9 cellular contexts compared by ENCODE assay signal in the genomic region with DNA sequence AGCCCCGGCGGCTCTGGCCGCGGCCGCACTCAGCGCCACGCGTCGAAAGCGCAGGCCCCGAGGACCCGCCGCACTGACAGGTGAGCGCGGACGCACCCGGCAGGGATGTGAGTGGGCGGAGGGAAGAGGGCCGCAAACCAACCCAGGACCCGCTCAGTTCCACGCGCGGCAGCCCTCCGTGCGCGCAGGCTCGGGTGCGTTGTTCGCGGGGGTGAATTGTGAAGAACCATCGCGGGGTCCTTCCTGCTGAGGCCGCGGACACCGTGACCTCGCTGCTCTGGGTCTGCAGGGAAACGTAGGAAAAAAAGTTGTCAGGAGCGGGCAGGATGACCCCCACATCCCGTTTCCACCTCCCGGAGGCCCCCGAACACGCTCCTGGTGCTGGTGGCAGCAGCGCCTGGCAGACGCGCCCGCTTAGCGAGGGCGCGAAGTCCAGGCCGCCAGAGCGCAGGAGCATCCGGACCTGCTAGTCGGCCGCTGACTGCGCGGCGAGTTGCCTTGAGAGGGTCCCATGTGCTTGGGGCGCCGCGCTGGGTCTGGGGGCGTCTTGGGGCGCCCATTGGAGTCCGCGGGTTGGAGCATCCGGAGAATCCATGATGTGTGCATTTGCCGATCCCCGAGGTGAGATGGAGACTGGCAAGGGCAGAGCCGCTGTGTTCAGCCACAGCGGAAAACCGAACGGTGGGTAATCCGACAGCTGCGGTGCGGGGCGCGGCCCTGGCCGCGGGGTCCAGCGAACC. TPM values are rescaled to one million over a fixed set of nuclear protein-coding genes. Genes with fewer than 3 reads are reported as not detected.
DNase-seq lines count a peak whose midpoint lies in the region; ATAC-seq and TF ChIP-seq lines count a peak whose summit lies in the region.
"Had no signal": no experiment of that assay in that cellular context is flagged by ENCODE, and none has a peak within 500 bp of the region (broad histone marks: within the 10 kb centered on the region; RNA-seq: fewer than 3 reads in every experiment).

No MANE protein-coding gene starts in this region.

- peaks cover 24% of the 10 kb centered on the region for H3K27me3 ChIP-seq in WERI-Rb-1 (ENCODE audit: insufficient read depth, low read depth, severe bottlenecking)
- H3K27me3 ChIP-seq in iPS DF 6.9 (ENCODE audit: control insufficient read depth, insufficient read depth, low read length) = peaks cover 43% of the 10 kb centered on the region

- no CpG with 5 or more reads among the region's 79 CpGs for WGBS in iPS DF 6.9 (ENCODE audit: insufficient coverage, insufficient read length)

- H3K4me3 Mint-ChIP-seq in activated CD4-positive, alpha-beta T cell treated with anti-CD3 and anti-CD28 coated beads, Interleukin-2, amount 10 ng/mL, durations not matched to agents 7 days and 5 days = no peak overlapping the region

- H3K4me3 ChIP-seq in WERI-Rb-1 (ENCODE audit: low read depth, low read length) (peak overlapping the region; percentile 55), iPS DF 6.9 (ENCODE audit: low read length) (peak overlapping the region; percentile 27; the same call in 1 of the 2 replicates), skin epidermis (peak overlapping the region; percentile 28 to 45 (median 34))

- H3K4me1 ChIP-seq in iPS DF 6.9 (ENCODE audit: control insufficient read depth, insufficient read depth, low read length) = peaks cover 5% of the 10 kb centered on the region; the same call in 1 of the 2 replicates

- ATAC-seq in HG02938 (IDR thresholded peaks at IDR 0.05; ENCODE audit: unreplicated experiment) = no peak

- H3K36me3 ChIP-seq in WERI-Rb-1 = no peaks in the 10 kb centered on the region
- no peaks in the 10 kb centered on the region for H3K36me3 ChIP-seq in iPS DF 6.9 (ENCODE audit: control insufficient read depth, insufficient read depth, low read length)
- H3K36me3 ChIP-seq: thyroid gland had no signal

- peaks cover 5% of the 10 kb centered on the region for H3K9me3 ChIP-seq in WERI-Rb-1 (ENCODE audit: severe bottlenecking)
- H3K9me3 ChIP-seq in iPS DF 6.9 (ENCODE audit: control insufficient read depth, insufficient read depth, low read length) = no peaks in the 10 kb centered on the region
- H3K9me3 ChIP-seq: thyroid gland had no signal

- no peak for TF ChIP-seq CTCF in GM20000 (IDR thresholded peaks at IDR 0.05; ENCODE audit: extremely low read depth, missing control alignments)
- no peak for TF ChIP-seq CTCF in WERI-Rb-1 (IDR thresholded peaks at IDR 0.05; ENCODE audit: low read depth, low read length)

- CTCF ChIA-PET in activated CD4-positive, alpha-beta T cell treated with anti-CD3 and anti-CD28 coated beads, Interleukin-2, amount 10 ng/mL, durations not matched to agents 7 days and 5 days (lab: Charles Lee) = no interaction called here

- H3K27me3 Mint-ChIP-seq in activated CD4-positive, alpha-beta T cell treated with anti-CD3 and anti-CD28 coated beads, Interleukin-2, amount 10 ng/mL, durations not matched to agents 7 days and 5 days = peaks cover 86% of the 10 kb centered on the region

- no peak overlapping the region for H3K27ac Mint-ChIP-seq in activated CD4-positive, alpha-beta T cell treated with anti-CD3 and anti-CD28 coated beads, Interleukin-2, amount 10 ng/mL, durations not matched to agents 7 days and 5 days

- POLR2A ChIA-PET in activated CD4-positive, alpha-beta T cell treated with anti-CD3 and anti-CD28 coated beads, Interleukin-2, amount 10 ng/mL, durations not matched to agents 7 days and 5 days (lab: Charles Lee) = no interaction called here

- H3K4me1 Mint-ChIP-seq in activated CD4-positive, alpha-beta T cell treated with anti-CD3 and anti-CD28 coated beads, Interleukin-2, amount 10 ng/mL, durations not matched to agents 7 days and 5 days = peaks cover 28% of the 10 kb centered on the region

- no peaks in the 10 kb centered on the region for H3K9me3 Mint-ChIP-seq in activated CD4-positive, alpha-beta T cell treated with anti-CD3 and anti-CD28 coated beads, Interleukin-2, amount 10 ng/mL, durations not matched to agents 7 days and 5 days

- DNase-seq in GM20000 (ENCODE audit: low spot score) = peak; percentile 27
- DNase-seq in WERI-Rb-1 = peak; percentile 16
- DNase-seq in iPS DF 6.9 (ENCODE audit: low read depth, low spot score) = no peak
- DNase-seq in dedifferentiated amniotic fluid mesenchymal stem cell (ENCODE audit: extremely low spot score) = no peak
- DNase-seq in NCI-H2029 (lab: John Stamatoyannopoulos, UW) = no peak
- DNase-seq in activated CD4-positive, alpha-beta T cell treated with anti-CD3 and anti-CD28 coated beads, Interleukin-2, amount 10 ng/mL, durations not matched to agents 7 days and 5 days = no peak

- H3K27ac ChIP-seq in WERI-Rb-1 (no peak overlapping the region), iPS DF 6.9 (ENCODE audit: low read length) (no peak overlapping the region), skin epidermis (peak overlapping the region in 16 of 21 experiments; percentile 17 to 86 (median 66))
- H3K27ac ChIP-seq: thyroid gland had no signal

- no peaks in the 10 kb centered on the region for H3K36me3 Mint-ChIP-seq in activated CD4-positive, alpha-beta T cell treated with anti-CD3 and anti-CD28 coated beads, Interleukin-2, amount 10 ng/mL, durations not matched to agents 7 days and 5 days (ENCODE audit: low read depth)

RNA-seq across cellular contexts. Expression of gene GREM1, which starts 0.4 kb away (rescaled TPM):
- not detected for total RNA-seq in activated CD4-positive, alpha-beta T cell treated with anti-CD3 and anti-CD28 coated beads, Interleukin-2, amount 10 ng/mL, durations not matched to agents 7 days and 5 days

Comparison
In these comparisons a context has a peak if more than half of its experiments do, and no peak if none do; other contexts are left out.
1. DNase-seq: peak in GM20000 (single experiment) and WERI-Rb-1 (single experiment); none in iPS DF 6.9 (single experiment), dedifferentiated amniotic fluid mesenchymal stem cell (single experiment), NCI-H2029 (single experiment) and activated CD4-positive, alpha-beta T cell treated with anti-CD3 and anti-CD28 coated beads, Interleukin-2, amount 10 ng/mL, durations not matched to agents 7 days and 5 days (single experiment).
2. H3K27ac ChIP-seq: peak in skin epidermis (16 of 21); none in WERI-Rb-1 (single experiment) and iPS DF 6.9 (single experiment).
3. Peak in every context shown above with its lines, with median percentiles within 50 percentile points of each other: H3K4me3 ChIP-seq.